10 cellular contexts compared by ENCODE assay signal in genomic region chr6:17865243-17865642, GRCh38.
A peak's percentile ranks its signal among the peaks of the same experiment; 100 is the strongest.
DNase-seq lines count a peak whose midpoint lies in the region; ATAC-seq and TF ChIP-seq lines count a peak whose summit lies in the region.
"Had no signal": no experiment of that assay in that cellular context is flagged by ENCODE, and none has a peak within 500 bp of the region (broad histone marks: within the 10 kb centered on the region; RNA-seq: fewer than 3 reads in every experiment).

No MANE protein-coding gene starts in this region.

- no peaks in the 10 kb centered on the region; the same call in 1 of the 2 replicates for H3K27me3 Mint-ChIP-seq in HFFc6 (ENCODE audit: insufficient read depth)
- no peaks in the 10 kb centered on the region for H3K27me3 Mint-ChIP-seq in neural progenitor cell (ENCODE audit: insufficient read depth, low read depth)
- peaks cover 6 to 28% of the 10 kb centered on the region in 2 donors for H3K27me3 Mint-ChIP-seq in CD8-positive, alpha-beta memory T cell
- no peaks in the 10 kb centered on the region for H3K27me3 Mint-ChIP-seq in CD14-positive monocyte (ENCODE audit: low read depth in 3 of 3)

- H4K20me1 ChIP-seq in SK-N-SH (ENCODE audit: insufficient read depth) (no peaks in the 10 kb centered on the region), smooth muscle cell (ENCODE audit: low read depth) (no peaks in the 10 kb centered on the region), neural progenitor cell (ENCODE audit: low read depth) (no peaks in the 10 kb centered on the region)

- H3K27me3 ChIP-seq in SK-N-SH (ENCODE audit: insufficient read depth) (no peaks in the 10 kb centered on the region), smooth muscle cell (ENCODE audit: low read depth) (no peaks in the 10 kb centered on the region), neural progenitor cell (no peaks in the 10 kb centered on the region)
- no peaks in the 10 kb centered on the region for H3K27me3 ChIP-seq in CD8-positive, alpha-beta memory T cell (ENCODE audit: insufficient read depth, low read length, poor library complexity, severe bottlenecking)

- H3K4me2 ChIP-seq in SK-N-SH, result peak overlapping the region; percentile 64
- peak overlapping the region; percentile 60 for H3K4me2 ChIP-seq in smooth muscle cell
- no peak overlapping the region for H3K4me2 ChIP-seq in neural progenitor cell

- H3K79me2 ChIP-seq in SK-N-SH (ENCODE audit: insufficient read depth), result peaks cover 26% of the 10 kb centered on the region
- H3K79me2 ChIP-seq in smooth muscle cell (ENCODE audit: low read depth), result no peaks in the 10 kb centered on the region
- no peaks in the 10 kb centered on the region for H3K79me2 ChIP-seq in neural progenitor cell (ENCODE audit: low read depth)

- peaks cover 53% of the 10 kb centered on the region for H3F3A ChIP-seq in SK-N-SH (replicated peaks; ENCODE audit: insufficient read depth)
- H3F3A ChIP-seq in smooth muscle cell (ENCODE audit: low read depth), result peaks cover 41% of the 10 kb centered on the region
- H3F3A ChIP-seq in neural progenitor cell (ENCODE audit: low read depth), result no peaks in the 10 kb centered on the region

- H3K9me2 ChIP-seq in SK-N-SH, result no peaks in the 10 kb centered on the region

- H3K27ac ChIP-seq in SK-N-SH (ENCODE audit: low read depth in 2 of 2, low read length in 1 of 2) (peak overlapping the region; percentile 80 to 96), smooth muscle cell (ENCODE audit: low read depth) (peak overlapping the region; percentile 98), neural progenitor cell (no peak overlapping the region)
- H3K27ac ChIP-seq in CD8-positive, alpha-beta memory T cell (ENCODE audit: low read depth, low read length), result no peak overlapping the region

- H3K4me1 Mint-ChIP-seq in HFFc6 (ENCODE audit: low read depth) (peaks cover 75% of the 10 kb centered on the region), neural progenitor cell (peaks cover 33% of the 10 kb centered on the region), CD14-positive monocyte (peaks cover 13% of the 10 kb centered on the region)
- H3K4me1 Mint-ChIP-seq in CD8-positive, alpha-beta memory T cell, result no peaks in the 10 kb centered on the region

- no peak overlapping the region for H2AFZ ChIP-seq in SK-N-SH (ENCODE audit: low read depth)
- H2AFZ ChIP-seq in smooth muscle cell (ENCODE audit: low read depth), result no peak overlapping the region
- no peak overlapping the region for H2AFZ ChIP-seq in neural progenitor cell (replicated peaks)

- POLR2A ChIA-PET in SK-N-SH (lab: Yijun Ruan, JAX), result no interaction called here
- POLR2A ChIA-PET in CD8-positive, alpha-beta memory T cell (lab: Charles Lee), result no interaction called here

- intact Hi-C loops in left ventricle myocardium superior (cut with micrococcal nuclease) (loop anchor here (10.0 kb wide), 1 partner anchor 50 kb away; no protein-coding TSS in a partner anchor), CD14-positive monocyte (cut with micrococcal nuclease) (no loop called here)

- H3K4me3 Mint-ChIP-seq in HFFc6 (peak overlapping the region; percentile 72), neural progenitor cell (no peak overlapping the region), CD14-positive monocyte (no peak overlapping the region)
- H3K4me3 Mint-ChIP-seq in CD8-positive, alpha-beta memory T cell, result no peak overlapping the region
- H3K4me3 Mint-ChIP-seq: activated T-cell treated with anti-CD3 and anti-CD28 coated beads, Interleukin-2, amount 50 U/mL, for 4 hours; stimulated activated naive CD8-positive, alpha-beta T cell treated with anti-CD3 and anti-CD28 coated beads, Interleukin-15, Interleukin-2, amounts not matched to agents 100 ng/mL and 50 ng/mL, for 24 hours had no signal

- H3K4me1 ChIP-seq in SK-N-SH (ENCODE audit: control insufficient read depth in 1 of 2, insufficient read depth in 2 of 2, low read depth in 1 of 2, low read length in 1 of 2) (peaks cover 25 to 56% of the 10 kb centered on the region in 2 experiments), smooth muscle cell (ENCODE audit: low read depth) (peaks cover 25% of the 10 kb centered on the region), neural progenitor cell (no peaks in the 10 kb centered on the region)
- H3K4me1 ChIP-seq in CD8-positive, alpha-beta memory T cell (ENCODE audit: insufficient read depth, low read length), result no peaks in the 10 kb centered on the region

- no peaks in the 10 kb centered on the region for H3K36me3 ChIP-seq in SK-N-SH (replicated peaks in 1 of 2; ENCODE audit: control insufficient read depth in 1 of 2, insufficient read depth in 2 of 2, low read length in 1 of 2)
- no peaks in the 10 kb centered on the region for H3K36me3 ChIP-seq in smooth muscle cell (ENCODE audit: low read depth)
- no peaks in the 10 kb centered on the region for H3K36me3 ChIP-seq in neural progenitor cell
- no peaks in the 10 kb centered on the region for H3K36me3 ChIP-seq in CD8-positive, alpha-beta memory T cell (ENCODE audit: insufficient read depth, low read length)

- 38% methylated on average over 2 of the region's 2 CpGs for WGBS in SK-N-SH (ENCODE audit: low lambda C conversion rate)
- 64% methylated on average over 2 of the region's 2 CpGs for WGBS in smooth muscle cell (ENCODE audit: low lambda C conversion rate)

- H3K4me3 ChIP-seq in SK-N-SH (ENCODE audit: low read depth in 2 of 2, low read length in 1 of 2) (no peak overlapping the region), smooth muscle cell (no peak overlapping the region), neural progenitor cell (no peak overlapping the region)
- H3K4me3 ChIP-seq in CD8-positive, alpha-beta memory T cell (ENCODE audit: low read length), result no peak overlapping the region

- TF ChIP-seq RAD21 in SK-N-SH (IDR thresholded peaks at IDR 0.05; ENCODE audit: low read length), result no peak

- no peaks in the 10 kb centered on the region for H3K9me3 Mint-ChIP-seq in HFFc6
- H3K9me3 Mint-ChIP-seq in neural progenitor cell, result no peaks in the 10 kb centered on the region
- no peaks in the 10 kb centered on the region for H3K9me3 Mint-ChIP-seq in CD8-positive, alpha-beta memory T cell
- H3K9me3 Mint-ChIP-seq in CD14-positive monocyte, result no peaks in the 10 kb centered on the region
- H3K9me3 Mint-ChIP-seq: activated T-cell treated with anti-CD3 and anti-CD28 coated beads, Interleukin-2, amount 50 U/mL, for 4 hours; stimulated activated naive CD8-positive, alpha-beta T cell treated with anti-CD3 and anti-CD28 coated beads, Interleukin-15, Interleukin-2, amounts not matched to agents 100 ng/mL and 50 ng/mL, for 24 hours had no signal

- ATAC-seq in left ventricle myocardium superior, result peak; percentile 24
- ATAC-seq in GM19463 (IDR thresholded peaks at IDR 0.05; ENCODE audit: unreplicated experiment), result no peak
- ATAC-seq: activated T-cell treated with anti-CD3 and anti-CD28 coated beads, Interleukin-2, amount 50 U/mL, for 4 hours had no signal

- CTCF ChIA-PET in SK-N-SH (lab: Yijun Ruan, JAX), result interaction anchor here (1.7 kb wide), 1 partner anchor 61 kb away, joined by 6 read pairs; no protein-coding TSS in a partner anchor
- CTCF ChIA-PET in CD8-positive, alpha-beta memory T cell (lab: Charles Lee), result no interaction called here

- TF ChIP-seq EP300 in SK-N-SH (IDR thresholded peaks at IDR 0.05; ENCODE audit: borderline replicate concordance in 1 of 2, low read depth in 1 of 2, low read length in 1 of 2), result no peak

- no peaks in the 10 kb centered on the region for H3K9me3 ChIP-seq in SK-N-SH
- H3K9me3 ChIP-seq in smooth muscle cell (replicated peaks; ENCODE audit: low read depth), result no peaks in the 10 kb centered on the region
- H3K9me3 ChIP-seq in neural progenitor cell (ENCODE audit: low read depth), result no peaks in the 10 kb centered on the region
- no peaks in the 10 kb centered on the region for H3K9me3 ChIP-seq in CD8-positive, alpha-beta memory T cell (ENCODE audit: low read length)

- 0 out of 2 replicates have a peak, but pooled peaks cover 5% of the 10 kb centered on the region for H3K36me3 Mint-ChIP-seq in HFFc6 (ENCODE audit: low read depth)
- H3K36me3 Mint-ChIP-seq in neural progenitor cell, result peaks cover 2% of the 10 kb centered on the region
- no peaks in the 10 kb centered on the region for H3K36me3 Mint-ChIP-seq in CD8-positive, alpha-beta memory T cell
- peaks cover 19 to 30% of the 10 kb centered on the region in 2 donors for H3K36me3 Mint-ChIP-seq in CD14-positive monocyte

- H3K9ac ChIP-seq in SK-N-SH (peak overlapping the region; percentile 53; the same call in 1 of the 2 replicates), smooth muscle cell (ENCODE audit: low read depth) (peak overlapping the region; percentile 84), neural progenitor cell (no peak overlapping the region)

- DNase-seq in HFFc6 (no peak), SK-N-SH (no peak), left ventricle myocardium superior (peak; percentile 30), smooth muscle cell (lab: John Stamatoyannopoulos, UW; ENCODE audit: unreplicated experiment) (no peak), neural progenitor cell (ENCODE audit: low spot score) (no peak), CD14-positive monocyte (ENCODE audit: low spot score) (no peak)
- no peak for DNase-seq in CD8-positive, alpha-beta memory T cell
- DNase-seq: activated T-cell treated with anti-CD3 and anti-CD28 coated beads, Interleukin-2, amount 50 U/mL, for 4 hours had no signal

- H3K27ac Mint-ChIP-seq in HFFc6, result peak overlapping the region; percentile 96
- no peak overlapping the region for H3K27ac Mint-ChIP-seq in neural progenitor cell
- no peak overlapping the region for H3K27ac Mint-ChIP-seq in CD8-positive, alpha-beta memory T cell
- peak overlapping the region in 1 of 7 donors; percentile 57 for H3K27ac Mint-ChIP-seq in CD14-positive monocyte
- H3K27ac Mint-ChIP-seq: stimulated activated naive CD8-positive, alpha-beta T cell treated with anti-CD3 and anti-CD28 coated beads, Interleukin-15, Interleukin-2, amounts not matched to agents 100 ng/mL and 50 ng/mL, for 24 hours had no signal

- TF ChIP-seq CTCF in HFFc6 (IDR thresholded peaks at IDR 0.05), result no peak
- no peak for TF ChIP-seq CTCF in SK-N-SH (IDR thresholded peaks at IDR 0.05)
- no peak for TF ChIP-seq CTCF in smooth muscle cell (IDR thresholded peaks at IDR 0.05; ENCODE audit: borderline replicate concordance, insufficient read depth, poor library complexity, severe bottlenecking)
- TF ChIP-seq CTCF in neural progenitor cell (IDR thresholded peaks at IDR 0.05), result no peak
- TF ChIP-seq CTCF in CD14-positive monocyte (IDR thresholded peaks at IDR 0.05), result no peak

TF ChIP-seq in SK-N-SH, 30 proteins besides CTCF, POLR2A, EP300 and RAD21 (continues in another document):
- TF ChIP-seq TAF1 (IDR thresholded peaks at IDR 0.05; ENCODE audit: borderline replicate concordance, low read depth, low read length), result no peak
- TF ChIP-seq NFIC (IDR thresholded peaks at IDR 0.05; ENCODE audit: borderline replicate concordance), result peak; percentile 47
- no peak for TF ChIP-seq YY1 (IDR thresholded peaks at IDR 0.05; ENCODE audit: low read depth)
- TF ChIP-seq FOXM1 (IDR thresholded peaks at IDR 0.05; ENCODE audit: low read depth), result no peak
- TF ChIP-seq GABPA (IDR thresholded peaks at IDR 0.05; ENCODE audit: low read depth), result no peak
- TF ChIP-seq EZH2phosphoT487 (IDR thresholded peaks at IDR 0.05; ENCODE audit: borderline replicate concordance, low read depth), result no peak
- no peak for TF ChIP-seq NRF1 (IDR thresholded peaks at IDR 0.05; ENCODE audit: low read depth, low read length)

Comparison
In these comparisons a context has a peak if more than half of its experiments do, and no peak if none do; other contexts are left out.
1. H3K27ac ChIP-seq: peak in SK-N-SH (2 of 2) and smooth muscle cell (single experiment); none in neural progenitor cell (single experiment) and CD8-positive, alpha-beta memory T cell (single experiment).